In the genomic region with DNA sequence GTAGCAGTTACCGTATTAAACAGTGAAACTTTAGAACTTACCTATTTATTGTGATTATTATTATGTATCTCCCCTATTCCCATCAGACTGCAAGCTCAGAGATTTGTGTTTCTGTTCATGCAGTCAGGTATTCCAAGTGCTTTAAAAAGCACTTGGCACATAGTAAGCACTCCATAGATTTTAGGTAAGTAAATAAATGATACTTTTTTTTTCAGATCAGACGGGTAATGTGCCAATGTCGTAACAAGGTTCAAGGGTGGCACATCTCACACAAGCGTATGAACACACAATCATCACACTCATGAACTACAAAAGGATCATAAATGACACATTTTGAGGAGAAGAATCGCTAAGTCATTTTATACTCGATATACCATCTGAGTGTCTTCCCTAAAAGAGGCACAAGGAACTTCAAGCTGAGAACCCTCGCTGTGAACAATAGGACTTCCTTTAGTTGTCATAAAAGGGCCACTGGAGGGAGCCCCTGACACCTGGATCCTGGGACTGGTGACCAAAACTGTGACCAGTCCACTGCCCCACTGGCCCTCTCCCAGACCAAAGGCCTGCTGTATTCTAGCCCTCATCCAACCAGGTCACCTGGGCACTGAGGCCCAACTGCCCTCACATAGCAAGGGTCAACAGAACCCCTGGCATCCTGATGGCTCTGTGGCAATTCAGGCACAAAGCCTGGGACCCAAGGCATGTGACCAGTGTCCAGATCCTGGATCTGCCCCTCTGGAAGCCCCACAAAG, we compare ENCODE assay signal across 9 cellular contexts. TPM values are rescaled to one million over a fixed set of nuclear protein-coding genes. Genes with fewer than 3 reads are reported as not detected.
DNase-seq lines count a peak whose midpoint lies in the region; ATAC-seq and TF ChIP-seq lines count a peak whose summit lies in the region.
"Had no signal": no experiment of that assay in that cellular context is flagged by ENCODE, and none has a peak within 500 bp of the region (broad histone marks: within the 10 kb centered on the region; RNA-seq: fewer than 3 reads in every experiment).

No MANE protein-coding gene starts in this region.

- no peak overlapping the region for H3K27ac ChIP-seq in coronary artery
- H3K27ac ChIP-seq: uterus had no signal

- in situ Hi-C loops in G401 (cut with HindIII; ENCODE audit: low sequenced_read_pairs): no loop called here

- ATAC-seq in mucosa of descending colon: peak; percentile 40
- ATAC-seq in HG03439 (IDR thresholded peaks at IDR 0.05; ENCODE audit: unreplicated experiment): no peak

- no peaks in the 10 kb centered on the region for H3K4me1 ChIP-seq in mucosa of descending colon (ENCODE audit: low read depth)
- H3K4me1 ChIP-seq: uterus had no signal

- H3K4me3 ChIP-seq in coronary artery: no peak overlapping the region
- H3K4me3 ChIP-seq in mucosa of descending colon: no peak overlapping the region
- H3K4me3 ChIP-seq: uterus had no signal

- H3K36me3 ChIP-seq in mucosa of descending colon (ENCODE audit: low read depth): no peaks in the 10 kb centered on the region
- H3K36me3 ChIP-seq: uterus had no signal

- peak; percentile 17 for TF ChIP-seq CTCF in coronary artery (IDR thresholded peaks at IDR 0.05)
- TF ChIP-seq CTCF in mucosa of descending colon (IDR thresholded peaks at IDR 0.05): no peak

- H3K9me3 ChIP-seq in mucosa of descending colon: no peaks in the 10 kb centered on the region
- H3K9me3 ChIP-seq: uterus had no signal

- peak; percentile 32 for DNase-seq in G401 (ENCODE audit: low spot score)
- DNase-seq in MV-4-11 (lab: John Stamatoyannopoulos, UW): peak; percentile 54
- DNase-seq in coronary artery (ENCODE audit: low spot score): no peak
- peak in 2 of 3 donors; percentile 25 to 29 for DNase-seq in mucosa of descending colon
- no peak for DNase-seq in effector CD8-positive, alpha-beta T cell (lab: John Stamatoyannopoulos, UW)
- no peak for DNase-seq in T-helper 2 cell
- no peak for DNase-seq in mesenteric fat pad (ENCODE audit: low spot score)

- intact Hi-C loops in mucosa of descending colon (cut with DNase I, micrococcal nuclease): no loop called here

RNA-seq across cellular contexts. Expression of gene KIF9, which starts 32.1 kb away (rescaled TPM):
- total RNA-seq in G401 (2014; rRNA removed; shearing (Covaris generic)): 2.6 and 17.1 TPM in 2 replicates
- 1 to 10 TPM; 5.8 to 9.5 (median 6.1) TPM for total RNA-seq in mucosa of descending colon
- 4.9 TPM for total RNA-seq in mesenteric fat pad

RNA-seq across cellular contexts. Expression of gene KLHL18, which starts 32.3 kb away (rescaled TPM):
- 8.7 and 19.4 TPM in 2 replicates for total RNA-seq in G401 (2014; rRNA removed; shearing (Covaris generic))
- total RNA-seq in mucosa of descending colon: 10 to 100 TPM; 17.0 to 28.7 (median 21.5) TPM
- total RNA-seq in mesenteric fat pad: 33.7 TPM

Comparison
In these comparisons a context has a peak if more than half of its experiments do, and no peak if none do; other contexts are left out.
1. DNase-seq: peak in G401 (single experiment), MV-4-11 (single experiment) and mucosa of descending colon (2 of 3); none in coronary artery (single experiment), effector CD8-positive, alpha-beta T cell (single experiment), T-helper 2 cell (0 of 5) and mesenteric fat pad (single experiment).